ENCODE assay signal across 1 cellular context in the genomic region with DNA sequence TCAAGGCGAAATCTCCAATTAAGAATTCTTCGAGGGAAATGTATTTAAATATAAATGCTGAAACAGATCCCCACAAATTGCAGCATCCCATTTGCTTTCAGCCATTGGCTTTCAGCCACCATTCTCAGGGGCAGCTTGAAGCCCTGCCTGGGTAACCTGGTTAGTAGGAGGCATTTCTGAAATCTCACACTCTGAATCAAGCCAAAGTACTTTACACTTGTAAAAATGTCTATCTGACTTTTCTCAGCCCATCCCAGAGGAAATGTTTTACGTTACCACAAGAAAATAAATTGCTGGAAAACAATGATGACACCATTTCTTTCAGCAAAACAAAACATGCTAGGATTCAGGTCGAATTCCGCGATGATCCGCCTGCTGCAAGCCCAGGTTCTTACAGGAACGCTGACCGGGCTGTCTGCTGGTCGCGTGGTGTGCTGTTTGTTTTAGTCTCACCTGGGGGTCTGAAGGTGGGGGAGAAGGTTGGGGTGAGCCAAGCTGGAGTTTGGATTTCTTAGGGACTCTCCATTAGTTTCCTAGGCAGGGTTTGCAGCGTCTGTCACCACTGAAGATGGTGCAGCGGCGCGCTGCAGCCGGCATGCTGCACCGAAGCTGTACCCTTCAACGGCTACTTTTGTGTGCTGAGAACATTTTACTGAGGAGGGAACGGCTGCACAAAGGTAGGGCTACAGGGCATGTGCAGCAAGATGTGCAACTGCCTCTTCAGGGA.
TF ChIP-seq lines count a peak whose summit lies in the region.

No MANE protein-coding gene starts in this region.

TF ChIP-seq in SK-N-SH, 30 proteins besides CTCF, POLR2A, EP300 and RAD21:
- TF ChIP-seq SMC3 (IDR thresholded peaks at IDR 0.05; ENCODE audit: low read depth, low read length) (no peak), JUND (IDR thresholded peaks at IDR 0.05) (no peak), SIN3A (IDR thresholded peaks at IDR 0.05; ENCODE audit: borderline replicate concordance, low read depth, low read length) (no peak), RFX5 (IDR thresholded peaks at IDR 0.05; ENCODE audit: low read length) (no peak), PBX3 (IDR thresholded peaks at IDR 0.05) (no peak), MXI1 (IDR thresholded peaks at IDR 0.05; ENCODE audit: low read depth, low read length) (no peak), EZH2phosphoT487 (IDR thresholded peaks at IDR 0.05; ENCODE audit: borderline replicate concordance, low read depth) (no peak), FOXM1 (IDR thresholded peaks at IDR 0.05; ENCODE audit: low read depth) (no peak), RCOR1 (IDR thresholded peaks at IDR 0.05; ENCODE audit: low read length) (no peak), YY1 (IDR thresholded peaks at IDR 0.05; ENCODE audit: low read depth) (no peak), FOXJ3 (CRISPR knock-in tag; IDR thresholded peaks at IDR 0.05) (no peak)
- TF ChIP-seq, protein P1, sequence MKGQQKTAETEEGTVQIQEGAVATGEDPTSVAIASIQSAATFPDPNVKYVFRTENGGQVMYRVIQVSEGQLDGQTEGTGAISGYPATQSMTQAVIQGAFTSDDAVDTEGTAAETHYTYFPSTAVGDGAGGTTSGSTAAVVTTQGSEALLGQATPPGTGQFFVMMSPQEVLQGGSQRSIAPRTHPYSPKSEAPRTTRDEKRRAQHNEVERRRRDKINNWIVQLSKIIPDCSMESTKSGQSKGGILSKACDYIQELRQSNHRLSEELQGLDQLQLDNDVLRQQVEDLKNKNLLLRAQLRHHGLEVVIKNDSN (IDR thresholded peaks at IDR 0.05; ENCODE audit: borderline replicate concordance, low read depth): no peak
- TF ChIP-seq, protein P2, sequence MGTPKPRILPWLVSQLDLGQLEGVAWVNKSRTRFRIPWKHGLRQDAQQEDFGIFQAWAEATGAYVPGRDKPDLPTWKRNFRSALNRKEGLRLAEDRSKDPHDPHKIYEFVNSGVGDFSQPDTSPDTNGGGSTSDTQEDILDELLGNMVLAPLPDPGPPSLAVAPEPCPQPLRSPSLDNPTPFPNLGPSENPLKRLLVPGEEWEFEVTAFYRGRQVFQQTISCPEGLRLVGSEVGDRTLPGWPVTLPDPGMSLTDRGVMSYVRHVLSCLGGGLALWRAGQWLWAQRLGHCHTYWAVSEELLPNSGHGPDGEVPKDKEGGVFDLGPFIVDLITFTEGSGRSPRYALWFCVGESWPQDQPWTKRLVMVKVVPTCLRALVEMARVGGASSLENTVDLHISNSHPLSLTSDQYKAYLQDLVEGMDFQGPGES (IDR thresholded peaks at IDR 0.05; ENCODE audit: low read depth, low read length): no peak
- TF ChIP-seq, protein P3, sequence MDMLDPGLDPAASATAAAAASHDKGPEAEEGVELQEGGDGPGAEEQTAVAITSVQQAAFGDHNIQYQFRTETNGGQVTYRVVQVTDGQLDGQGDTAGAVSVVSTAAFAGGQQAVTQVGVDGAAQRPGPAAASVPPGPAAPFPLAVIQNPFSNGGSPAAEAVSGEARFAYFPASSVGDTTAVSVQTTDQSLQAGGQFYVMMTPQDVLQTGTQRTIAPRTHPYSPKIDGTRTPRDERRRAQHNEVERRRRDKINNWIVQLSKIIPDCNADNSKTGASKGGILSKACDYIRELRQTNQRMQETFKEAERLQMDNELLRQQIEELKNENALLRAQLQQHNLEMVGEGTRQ (IDR thresholded peaks at IDR 0.05; ENCODE audit: borderline replicate concordance, low read depth, low read length): no peak
